29 cellular contexts compared by ENCODE assay signal in genomic region chr12:95397566-95397965, GRCh38.
"Had no signal": no experiment of that assay in that cellular context is flagged by ENCODE, and none has a peak within 500 bp of the region (broad histone marks: within the 10 kb centered on the region; RNA-seq: fewer than 3 reads in every experiment).

No MANE protein-coding gene starts in this region.

- H3K4me2 ChIP-seq: smooth muscle cell had no signal

- DNase-seq: activated CD4-positive, CD25-positive, alpha-beta regulatory T cell; activated CD8-positive, alpha-beta memory T cell treated with anti-CD3 and anti-CD28 coated beads, Interleukin-2, amount 10 ng/mL, durations not matched to agents 7 days and 5 days; activated CD8-positive, alpha-beta T cell treated with anti-CD3 and anti-CD28 coated beads, Interleukin-2, amount 10 ng/mL, durations not matched to agents 7 days and 5 days; activated effector memory CD4-positive, alpha-beta T cell treated with anti-CD3 and anti-CD28 coated beads, Interleukin-2, amount 50 U/mL, for 16 hours; activated naive CD4-positive, alpha-beta T cell treated with anti-CD3 and anti-CD28 coated beads, Interleukin-2, amount 10 ng/mL, durations not matched to agents 7 days and 5 days; amniotic stem cell; brain microvascular endothelial cell; central memory CD4-positive, alpha-beta T cell; heart right ventricle; midbrain; naive thymus-derived CD4-positive, alpha-beta T cell; nucleus accumbens; pancreas; psoas muscle; stimulated activated CD4-positive, alpha-beta T cell treated with anti-CD3 and anti-CD28 coated beads, Interleukin-4, amount 100 ng/mL, for 4 hours; stimulated activated CD8-positive, alpha-beta memory T cell treated with anti-CD3 and anti-CD28 coated beads, Interleukin-4, amount 100 ng/mL, for 48 hours; stomach; T-cell; thyroid gland; upper lobe of left lung had no signal

- H3K4me1 Mint-ChIP-seq: memory B cell; neural crest cell; stimulated activated memory B cell treated with anti-CD40 and anti-IgM and Interleukin-4, amounts not matched to agents 10 μg/mL and 1 μg/mL and 100 μg/mL, for 72 hours had no signal

- H3K36me3 Mint-ChIP-seq: memory B cell; stimulated activated memory B cell treated with anti-CD40 and anti-IgM and Interleukin-4, amounts not matched to agents 10 μg/mL and 1 μg/mL and 100 μg/mL, for 72 hours; T-cell had no signal

- H3K27ac Mint-ChIP-seq: activated CD8-positive, alpha-beta memory T cell treated with anti-CD3 and anti-CD28 coated beads, Interleukin-2, amount 10 ng/mL, durations not matched to agents 7 days and 5 days; activated CD8-positive, alpha-beta T cell treated with anti-CD3 and anti-CD28 coated beads, Interleukin-2, amount 10 ng/mL, durations not matched to agents 7 days and 5 days; activated naive CD4-positive, alpha-beta T cell treated with anti-CD3 and anti-CD28 coated beads, Interleukin-2, amount 10 ng/mL, durations not matched to agents 7 days and 5 days; dendritic cell treated with granulocyte-macrophage colony-stimulating factor and Interleukin-4, amounts not matched to agents 40 ng/mL and 50 ng/mL, for 4 days; memory B cell; stimulated activated memory B cell treated with anti-CD40 and anti-IgM and Interleukin-4, amounts not matched to agents 10 μg/mL and 1 μg/mL and 100 μg/mL, for 72 hours; T-cell had no signal

- H3K36me3 ChIP-seq: brain microvascular endothelial cell, heart right ventricle, pancreas, right atrium auricular region, stomach, thyroid gland, upper lobe of left lung, vagina had no signal

- H3K4me3 Mint-ChIP-seq: activated CD4-positive, alpha-beta T cell treated with anti-CD3 and anti-CD28 coated beads for 36 hours; activated CD8-positive, alpha-beta memory T cell treated with anti-CD3 and anti-CD28 coated beads, Interleukin-2, amount 10 ng/mL, durations not matched to agents 7 days and 5 days; activated CD8-positive, alpha-beta T cell treated with anti-CD3 and anti-CD28 coated beads, Interleukin-2, amount 10 ng/mL, durations not matched to agents 7 days and 5 days; activated naive CD4-positive, alpha-beta T cell treated with anti-CD3 and anti-CD28 coated beads, Interleukin-2, amount 10 ng/mL, durations not matched to agents 7 days and 5 days; dendritic cell treated with granulocyte-macrophage colony-stimulating factor and Interleukin-4, amounts not matched to agents 40 ng/mL and 50 ng/mL, for 4 days; memory B cell; naive thymus-derived CD4-positive, alpha-beta T cell; neural crest cell; stimulated activated memory B cell treated with anti-CD40 and anti-IgM and Interleukin-4, amounts not matched to agents 10 μg/mL and 1 μg/mL and 100 μg/mL, for 72 hours; T-cell had no signal

- H3K4me3 ChIP-seq: heart right ventricle, pancreas, psoas muscle, right atrium auricular region, smooth muscle cell, stomach, thyroid gland, upper lobe of left lung, vagina had no signal

- H3K9me3 ChIP-seq: pancreas, psoas muscle, thyroid gland, vagina had no signal

- FAIRE-seq: astrocyte, pancreas had no signal

- H3K4me1 ChIP-seq: heart right ventricle, pancreas, right atrium auricular region, thyroid gland, upper lobe of left lung had no signal

- ATAC-seq: activated CD8-positive, alpha-beta memory T cell treated with anti-CD3 and anti-CD28 coated beads, Interleukin-2, amount 10 ng/mL, durations not matched to agents 7 days and 5 days; activated CD8-positive, alpha-beta T cell treated with anti-CD3 and anti-CD28 coated beads, Interleukin-2, amount 10 ng/mL, durations not matched to agents 7 days and 5 days; heart right ventricle; naive thymus-derived CD4-positive, alpha-beta T cell; pancreas; stimulated activated memory B cell treated with anti-CD40 and anti-IgM and Interleukin-4, amounts not matched to agents 10 μg/mL and 1 μg/mL and 100 μg/mL, for 72 hours; T-cell had no signal

- H3K27ac ChIP-seq: brain microvascular endothelial cell, heart right ventricle, pancreas, psoas muscle, right atrium auricular region, stomach, thyroid gland, upper lobe of left lung, vagina had no signal

- H3K27me3 ChIP-seq: brain microvascular endothelial cell, heart right ventricle, pancreas, right atrium auricular region, thyroid gland, upper lobe of left lung, vagina had no signal
